Comparison of ENCODE assay signal across 8 cellular contexts in the genomic region with DNA sequence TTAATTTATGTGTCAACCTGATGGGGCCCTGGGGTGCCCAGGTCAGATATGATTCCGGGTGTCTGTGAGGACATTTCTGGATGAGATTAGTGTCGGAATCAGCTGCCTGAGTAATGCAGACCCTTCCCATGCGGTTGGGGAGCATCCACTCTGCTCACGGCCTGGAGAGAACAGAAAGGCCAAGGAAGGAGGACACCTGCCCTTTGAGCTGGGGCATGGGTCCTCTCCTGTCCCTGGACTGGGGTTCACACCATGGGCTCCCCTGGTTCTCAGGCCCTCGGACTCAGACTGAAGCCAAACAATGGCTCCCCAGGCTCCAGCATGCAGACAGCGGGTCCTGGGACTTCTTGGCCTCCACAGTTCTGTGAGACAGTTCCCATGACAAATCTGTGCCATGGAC.
"Had no signal": no experiment of that assay in that cellular context is flagged by ENCODE, and none has a peak within 500 bp of the region (broad histone marks: within the 10 kb centered on the region; RNA-seq: fewer than 3 reads in every experiment).

No MANE protein-coding gene starts in this region.

- H3K9ac ChIP-seq: GM23248 had no signal

- H3K4me3 Mint-ChIP-seq: H9, IgD-negative memory B cell had no signal

- FAIRE-seq: H54, HepG2 had no signal

- DNase-seq: GM23248, GOT3, H9, HCEC 1CT had no signal

- H3K27me3 Mint-ChIP-seq: IgD-negative memory B cell had no signal

- H3K36me3 Mint-ChIP-seq: IgD-negative memory B cell had no signal

- H3K27ac Mint-ChIP-seq: H9, IgD-negative memory B cell had no signal

- H2AFZ ChIP-seq: GM23248 had no signal

- ATAC-seq: HepG2 had no signal

- H3K27ac ChIP-seq: GM23248, HL-60 had no signal

- H3K4me3 ChIP-seq: GM23248 had no signal
